16 cellular contexts compared by ENCODE assay signal in the genomic region with DNA sequence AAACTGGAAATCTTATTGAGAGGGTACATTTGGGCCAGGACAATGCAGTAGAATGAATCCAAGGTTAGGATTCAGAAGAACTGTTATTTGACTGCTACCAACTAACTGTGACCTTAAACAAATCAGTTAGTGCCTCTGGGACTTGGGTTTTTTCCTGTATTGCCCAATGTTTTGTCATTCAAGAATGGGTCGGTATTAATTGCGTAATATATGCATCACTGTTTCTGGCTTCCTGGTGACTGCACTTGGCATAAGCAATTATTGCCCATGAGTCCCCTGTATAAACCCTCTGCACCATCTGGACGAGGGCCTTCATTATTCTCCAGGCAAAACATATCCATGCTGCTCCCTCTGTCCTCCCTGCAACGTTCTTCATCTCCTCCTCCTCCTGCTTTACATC.
DNase-seq lines count a peak whose midpoint lies in the region; ATAC-seq, FAIRE-seq and TF ChIP-seq lines count a peak whose summit lies in the region.
"Had no signal": no experiment of that assay in that cellular context is flagged by ENCODE, and none has a peak within 500 bp of the region (broad histone marks: within the 10 kb centered on the region; RNA-seq: fewer than 3 reads in every experiment).

No MANE protein-coding gene starts in this region.

- ATAC-seq in GM21528 (IDR thresholded peaks at IDR 0.05; ENCODE audit: low FRiP score, unreplicated experiment), result no peak

- TF ChIP-seq CTCF in bronchial epithelial cell (IDR thresholded peaks at IDR 0.05; ENCODE audit: insufficient read depth, low read length, severe bottlenecking), result no peak

- no peaks in the 10 kb centered on the region for H3K27me3 ChIP-seq in bronchial epithelial cell (ENCODE audit: control insufficient read depth, insufficient read depth, low read length)
- H3K27me3 ChIP-seq: BLaER1 treated with 17β-estradiol and CSF1 and Interleukin-3, amounts not matched to agents 10 nM and 100 nM had no signal

- H3K36me3 ChIP-seq in bronchial epithelial cell (ENCODE audit: control insufficient read depth, insufficient read depth, low read length), result no peaks in the 10 kb centered on the region
- H3K36me3 ChIP-seq: BLaER1 treated with 17β-estradiol and CSF1 and Interleukin-3, amounts not matched to agents 10 nM and 100 nM had no signal

- FAIRE-seq in bronchial epithelial cell (lab: Jason Lieb, UNC), result no peak
- FAIRE-seq: A204.1 had no signal

- H3K4me3 ChIP-seq in bronchial epithelial cell (ENCODE audit: low read depth, low read length), result no peak overlapping the region
- H3K4me3 ChIP-seq: BLaER1 treated with 17β-estradiol and CSF1 and Interleukin-3, amounts not matched to agents 10 nM and 100 nM; PC-9 had no signal

- DNase-seq in NCI-H82 (lab: John Stamatoyannopoulos, UW), result peak; percentile 28
- no peak for DNase-seq in NCI-H82 treated with DMSO at 0.1 percent for 48 hours (lab: John Stamatoyannopoulos, UW; ENCODE audit: unreplicated experiment)
- peak; percentile 7 to 71 for DNase-seq in NCI-H524 (lab: John Stamatoyannopoulos, UW)
- peak; percentile 79 for DNase-seq in bronchial epithelial cell (ENCODE audit: low read depth)
- DNase-seq in renal cortical epithelial cell (ENCODE audit: low read depth), result peak; percentile 56
- DNase-seq in UCSD-AML1 (lab: John Stamatoyannopoulos, UW; ENCODE audit: unreplicated experiment), result no peak
- DNase-seq in DMS79 treated with DMSO at 0.1 percent for 48 hours (lab: John Stamatoyannopoulos, UW), result no peak
- DNase-seq: MM.1S, NCI-H1417, NCI-H2029 treated with DMSO at 0.1 percent for 48 hours, NCI-H510A treated with DMSO at 0.1 percent for 48 hours, PC-9, SW 1271 had no signal

Comparison
In these comparisons a context has a peak if more than half of its experiments do, and no peak if none do; other contexts are left out.
1. DNase-seq: peak in NCI-H82 (single experiment), NCI-H524 (2 of 2), bronchial epithelial cell (single experiment) and renal cortical epithelial cell (single experiment); none in NCI-H82 treated with DMSO at 0.1 percent for 48 hours (single experiment), UCSD-AML1 (single experiment) and DMS79 treated with DMSO at 0.1 percent for 48 hours (single experiment).